Comparison of ENCODE assay signal across 24 cellular contexts in genomic region chr6:36836771-36837339, GRCh38. TPM values are rescaled to one million over a fixed set of nuclear protein-coding genes. Genes with fewer than 3 reads are reported as not detected.
"Had no signal": no experiment of that assay in that cellular context is flagged by ENCODE, and none has a peak within 500 bp of the region (broad histone marks: within the 10 kb centered on the region; RNA-seq: fewer than 3 reads in every experiment).

No MANE protein-coding gene starts in this region.

- H3K27me3 ChIP-seq: ascending aorta, body of pancreas had no signal

- H3K36me3 ChIP-seq: ascending aorta, SJSA1 had no signal

- H3K9me3 Mint-ChIP-seq: activated naive CD4-positive, alpha-beta T cell treated with anti-CD3 and anti-CD28 coated beads, Interleukin-2, amount 50 U/mL, for 24 hours; T-helper 1 cell treated with Interleukin-12 subunit alpha and Interleukin-12 subunit beta and Interleukin-4 antibody, amounts not matched to agents 30 μg/mL and 1 μg/mL, for 36 hours had no signal

- H3K4me3 Mint-ChIP-seq: activated CD8-positive, alpha-beta T cell treated with anti-CD3 and anti-CD28 coated beads, Interleukin-2, amount 10 ng/mL, durations not matched to agents 7 days and 5 days; activated naive CD4-positive, alpha-beta T cell treated with anti-CD3 and anti-CD28 coated beads, Interleukin-2, amount 50 U/mL, for 24 hours; T-helper 1 cell treated with Interleukin-12 subunit alpha and Interleukin-12 subunit beta and Interleukin-4 antibody, amounts not matched to agents 30 μg/mL and 1 μg/mL, for 36 hours had no signal

- H3K4me3 ChIP-seq: ascending aorta, body of pancreas, SJSA1 had no signal

- H3K27ac Mint-ChIP-seq: activated CD8-positive, alpha-beta T cell treated with anti-CD3 and anti-CD28 coated beads, Interleukin-2, amount 10 ng/mL, durations not matched to agents 7 days and 5 days; activated naive CD4-positive, alpha-beta T cell treated with anti-CD3 and anti-CD28 coated beads, Interleukin-2, amount 50 U/mL, for 24 hours had no signal

- ATAC-seq: activated CD4-positive, CD25-positive, alpha-beta regulatory T cell treated with anti-CD3 and anti-CD28 coated beads, Interleukin-2, amount 50 U/mL, for 24 hours; activated CD8-positive, alpha-beta T cell treated with anti-CD3 and anti-CD28 coated beads, Interleukin-2, amount 10 ng/mL, durations not matched to agents 7 days and 5 days; body of pancreas had no signal

- H3K36me3 Mint-ChIP-seq: activated naive CD4-positive, alpha-beta T cell treated with anti-CD3 and anti-CD28 coated beads, Interleukin-2, amount 50 U/mL, for 24 hours had no signal

- H3K27ac ChIP-seq: ascending aorta, body of pancreas, SJSA1 had no signal

- DNase-seq: activated CD4-positive, alpha-beta T cell treated with anti-CD3 and anti-CD28 coated beads for 48 hours; activated CD4-positive, alpha-beta T cell treated with anti-CD3 and anti-CD28 coated beads, Interleukin-2, amount 50 U/mL, for 4 hours; activated CD8-positive, alpha-beta memory T cell treated with anti-CD3 and anti-CD28 coated beads, Interleukin-2, amount 50 U/mL, for 48 hours; activated CD8-positive, alpha-beta T cell treated with anti-CD3 and anti-CD28 coated beads, Interleukin-2, amount 10 ng/mL, durations not matched to agents 7 days and 5 days; activated effector memory CD4-positive, alpha-beta T cell treated with Interleukin-2 at 50 U/mL for 16 hours; activated naive CD4-positive, alpha-beta T cell; activated T-cell treated with anti-CD3 and anti-CD28 coated beads, Interleukin-2, amount 50 U/mL, for 1 hour; body of pancreas; cerebellar nuclear complex; MM.1S; NCI-H1105; NCI-H1436; NCI-H1694 treated with DMSO at 0.1 percent for 48 hours; NCI-H2029 treated with DMSO at 0.1 percent for 48 hours; NCI-H510A; NCI-H526 treated with DMSO at 0.1 percent for 48 hours; NCI-H82; SHP77 had no signal

- H3K9me3 ChIP-seq: ascending aorta, body of pancreas, SJSA1 had no signal

RNA-seq across cellular contexts. Expression of gene CPNE5, which starts 2.4 kb away (rescaled TPM):
- total RNA-seq: RPMI7951 had no signal
